1 cellular context compared by ENCODE assay signal in the genomic region with DNA sequence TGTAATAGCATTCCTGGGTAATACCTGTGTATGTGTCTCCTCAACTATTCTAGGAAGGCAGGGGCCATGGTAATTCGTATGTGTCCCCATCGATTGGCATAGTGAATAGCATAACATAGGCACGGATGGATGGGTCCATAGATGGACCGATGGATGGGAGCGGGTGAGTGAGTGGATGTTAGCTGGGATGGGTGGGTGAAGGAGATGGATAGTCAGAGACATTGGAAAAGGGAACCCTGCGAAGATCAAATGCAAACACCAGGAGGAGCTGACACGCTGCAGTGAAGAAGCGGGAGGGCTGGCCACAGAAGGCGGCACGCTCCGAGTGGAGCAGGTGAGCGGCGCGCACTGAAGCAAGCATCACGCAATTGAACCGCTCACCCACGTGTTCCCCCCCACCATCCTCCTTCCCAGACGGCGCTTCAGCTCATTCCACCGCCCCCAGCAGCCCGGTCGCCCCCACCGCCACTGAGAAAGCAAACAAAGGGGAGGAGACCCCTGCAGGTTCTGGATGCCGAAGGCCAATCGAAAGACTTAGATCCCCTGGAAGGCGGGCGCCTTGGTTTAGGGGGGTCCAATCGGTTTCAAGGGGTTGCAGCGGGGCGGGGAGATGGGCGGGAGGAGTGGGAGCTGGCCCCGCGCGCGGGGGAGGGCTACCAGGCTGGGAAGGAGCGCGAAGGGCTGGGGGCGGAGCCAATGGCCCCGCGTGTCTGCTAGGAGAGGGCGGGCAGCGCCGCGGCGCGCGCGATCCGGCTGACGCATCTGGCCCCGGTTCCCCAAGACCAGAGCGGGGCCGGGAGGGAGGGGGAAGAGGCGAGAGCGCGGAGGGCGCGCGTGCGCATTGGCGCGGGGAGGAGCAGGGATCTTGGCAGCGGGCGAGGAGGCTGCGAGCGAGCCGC.
A peak's percentile ranks its signal among the peaks of the same experiment; 100 is the strongest.
TF ChIP-seq lines count a peak whose summit lies in the region.

ARRB2 (plus strand) TSS at position 839 of the 899 bp plus-strand sequence. CDS start 90 bp downstream, outside the sequence.

TF ChIP-seq in HepG2, 621 proteins besides CTCF, POLR2A, EP300 and RAD21 (continued from another document and continues in another):
- TF ChIP-seq, protein P1, sequence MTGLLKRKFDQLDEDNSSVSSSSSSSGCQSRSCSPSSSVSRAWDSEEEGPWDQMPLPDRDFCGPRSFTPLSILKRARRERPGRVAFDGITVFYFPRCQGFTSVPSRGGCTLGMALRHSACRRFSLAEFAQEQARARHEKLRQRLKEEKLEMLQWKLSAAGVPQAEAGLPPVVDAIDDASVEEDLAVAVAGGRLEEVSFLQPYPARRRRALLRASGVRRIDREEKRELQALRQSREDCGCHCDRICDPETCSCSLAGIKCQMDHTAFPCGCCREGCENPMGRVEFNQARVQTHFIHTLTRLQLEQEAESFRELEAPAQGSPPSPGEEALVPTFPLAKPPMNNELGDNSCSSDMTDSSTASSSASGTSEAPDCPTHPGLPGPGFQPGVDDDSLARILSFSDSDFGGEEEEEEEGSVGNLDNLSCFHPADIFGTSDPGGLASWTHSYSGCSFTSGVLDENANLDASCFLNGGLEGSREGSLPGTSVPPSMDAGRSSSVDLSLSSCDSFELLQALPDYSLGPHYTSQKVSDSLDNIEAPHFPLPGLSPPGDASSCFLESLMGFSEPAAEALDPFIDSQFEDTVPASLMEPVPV (CRISPR knock-in tag; IDR thresholded peaks at IDR 0.05) = no peak
- no peak for TF ChIP-seq ZNF282 (IDR thresholded peaks at IDR 0.05; ENCODE audit: partially characterized antibody)
- no peak for TF ChIP-seq ZNF546 (CRISPR knock-in tag; conservative IDR thresholded peaks at IDR 0.05)
- TF ChIP-seq ZMYM4 (CRISPR knock-in tag; IDR thresholded peaks at IDR 0.05) = peak; percentile 74
- TF ChIP-seq ZBTB25 (CRISPR knock-in tag; IDR thresholded peaks at IDR 0.05) = no peak
- TF ChIP-seq ZBTB7A (CRISPR knock-in tag; IDR thresholded peaks at IDR 0.05) = no peak
- TF ChIP-seq, protein P2, sequence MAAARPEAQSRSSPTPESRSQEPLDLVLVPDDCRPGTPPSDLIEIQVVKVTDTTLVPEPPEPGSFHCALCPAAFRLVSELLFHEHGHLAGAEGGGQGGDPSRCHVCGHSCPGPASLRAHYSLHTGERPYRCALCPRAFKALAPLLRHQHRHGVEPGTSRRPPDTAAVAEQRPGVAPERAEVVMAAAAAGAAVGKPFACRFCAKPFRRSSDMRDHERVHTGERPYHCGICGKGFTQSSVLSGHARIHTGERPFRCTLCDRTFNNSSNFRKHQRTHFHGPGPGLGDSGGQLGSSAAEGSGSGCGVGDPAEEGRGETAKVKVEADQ (CRISPR knock-in tag; IDR thresholded peaks at IDR 0.05; ENCODE audit: borderline replicate concordance) = no peak
- no peak for TF ChIP-seq ZNF570 (CRISPR knock-in tag; IDR thresholded peaks at IDR 0.05; ENCODE audit: borderline replicate concordance)
- peak; percentile 51; the same call in 1 of the 2 replicates for TF ChIP-seq KAT8 (CRISPR knock-in tag; IDR thresholded peaks at IDR 0.05)
- TF ChIP-seq TFE3 (CRISPR knock-in tag; IDR thresholded peaks at IDR 0.05) = peak; percentile 11; the same call in 1 of the 2 replicates
- no peak for TF ChIP-seq SRF (IDR thresholded peaks at IDR 0.05; ENCODE audit: low read depth, low read length)
- no peak for TF ChIP-seq ZNF550 (CRISPR knock-in tag; IDR thresholded peaks at IDR 0.05; ENCODE audit: borderline replicate concordance)
- TF ChIP-seq SRSF1 (optimal IDR thresholded peaks at IDR 0.05; ENCODE audit: low read depth, low read length) = peak; percentile 93
- TF ChIP-seq ZNF33A (CRISPR knock-in tag; IDR thresholded peaks at IDR 0.05; ENCODE audit: borderline replicate concordance) = no peak
- TF ChIP-seq, protein P3, sequence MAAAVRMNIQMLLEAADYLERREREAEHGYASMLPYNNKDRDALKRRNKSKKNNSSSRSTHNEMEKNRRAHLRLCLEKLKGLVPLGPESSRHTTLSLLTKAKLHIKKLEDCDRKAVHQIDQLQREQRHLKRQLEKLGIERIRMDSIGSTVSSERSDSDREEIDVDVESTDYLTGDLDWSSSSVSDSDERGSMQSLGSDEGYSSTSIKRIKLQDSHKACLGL (CRISPR knock-in tag; IDR thresholded peaks at IDR 0.05) = peak; percentile 38; the same call in 1 of the 2 replicates
- TF ChIP-seq ZNF788 (CRISPR knock-in tag; IDR thresholded peaks at IDR 0.05; ENCODE audit: borderline replicate concordance) = 0 out of 2 replicates have a peak, but pooled peaks have one; percentile 44
- no peak for TF ChIP-seq JARID2 (CRISPR knock-in tag; IDR thresholded peaks at IDR 0.05; ENCODE audit: insufficient replicate concordance)
- no peak; the same call in 1 of the 2 replicates for TF ChIP-seq HOMEZ (CRISPR knock-in tag; IDR thresholded peaks at IDR 0.05; ENCODE audit: low read depth)
- TF ChIP-seq ZNF484 (CRISPR knock-in tag; IDR thresholded peaks at IDR 0.05; ENCODE audit: borderline replicate concordance, low read depth) = no peak
- TF ChIP-seq ADNP (CRISPR knock-in tag; IDR thresholded peaks at IDR 0.05) = no peak
- TF ChIP-seq MXI1 (IDR thresholded peaks at IDR 0.05; ENCODE audit: borderline replicate concordance, low read depth, low read length) = peak; percentile 78; the same call in 1 of the 3 replicates
- TF ChIP-seq ARNTL (CRISPR knock-in tag; IDR thresholded peaks at IDR 0.05) = peak; percentile 65
- no peak for TF ChIP-seq TBX3 (IDR thresholded peaks at IDR 0.05; ENCODE audit: borderline replicate concordance)
- TF ChIP-seq GATAD1 (CRISPR knock-in tag; IDR thresholded peaks at IDR 0.05) = peak; percentile 22; the same call in 1 of the 2 replicates
- no peak for TF ChIP-seq SNAPC5 (CRISPR knock-in tag; IDR thresholded peaks at IDR 0.05; ENCODE audit: borderline replicate concordance)
- no peak for TF ChIP-seq NONO (IDR thresholded peaks at IDR 0.05)
- TF ChIP-seq NONO (CRISPR knock-in tag; conservative IDR thresholded peaks at IDR 0.05) = peak; percentile 59; the same call in 1 of the 2 replicates
- TF ChIP-seq ARNT2 (CRISPR knock-in tag; IDR thresholded peaks at IDR 0.05; ENCODE audit: low read depth) = peak; percentile 19; the same call in 1 of the 2 replicates
- no peak; the same call in 1 of the 2 replicates for TF ChIP-seq ZBTB38 (CRISPR knock-in tag; IDR thresholded peaks at IDR 0.05)
- TF ChIP-seq HMGXB4 (CRISPR knock-in tag; IDR thresholded peaks at IDR 0.05; ENCODE audit: borderline replicate concordance in 1 of 2, low read depth in 1 of 2) = peak in 1 of 2 experiments; percentile 54; a peak in 2 of 4 replicates
- peak; percentile 53; the same call in 1 of the 2 replicates for TF ChIP-seq HES4 (CRISPR knock-in tag; IDR thresholded peaks at IDR 0.05; ENCODE audit: borderline replicate concordance)
- TF ChIP-seq GTF2F1 (IDR thresholded peaks at IDR 0.05; ENCODE audit: low read length) = no peak
- no peak for TF ChIP-seq TCF12 (IDR thresholded peaks at IDR 0.05)
- no peak for TF ChIP-seq TCF12 (CRISPR knock-in tag; IDR thresholded peaks at IDR 0.05)
- peak; percentile 68; the same call in 1 of the 2 replicates for TF ChIP-seq ZNF879 (CRISPR knock-in tag; IDR thresholded peaks at IDR 0.05)
- no peak for TF ChIP-seq MIER2 (CRISPR knock-in tag; IDR thresholded peaks at IDR 0.05)
- peak; percentile 23 for TF ChIP-seq ZNF781 (CRISPR knock-in tag; IDR thresholded peaks at IDR 0.05; ENCODE audit: borderline replicate concordance, not compliant biosample characterization)
- no peak for TF ChIP-seq ZNF768 (CRISPR knock-in tag; IDR thresholded peaks at IDR 0.05)
- TF ChIP-seq PHF21A (CRISPR knock-in tag; IDR thresholded peaks at IDR 0.05) = peak; percentile 44
- TF ChIP-seq ZNF513 (CRISPR knock-in tag; conservative IDR thresholded peaks at IDR 0.05) = no peak
- peak; percentile 77 for TF ChIP-seq ARID4A (CRISPR knock-in tag; IDR thresholded peaks at IDR 0.05; ENCODE audit: borderline replicate concordance)
